In genomic region chr18:58995663-58996062, GRCh38 we compare ENCODE assay signal across 20 cellular contexts.
DNase-seq lines count a peak whose midpoint lies in the region; ATAC-seq and TF ChIP-seq lines count a peak whose summit lies in the region.
"Had no signal": no experiment of that assay in that cellular context is flagged by ENCODE, and none has a peak within 500 bp of the region (broad histone marks: within the 10 kb centered on the region; RNA-seq: fewer than 3 reads in every experiment).

No MANE protein-coding gene starts in this region.

- DNase-seq in heart left ventricle (peak in 1 of 5 donors; percentile 60), Right ventricle myocardium inferior (ENCODE audit: missing footprints) (no peak), endothelial cell (ENCODE audit: low spot score) (no peak), transverse colon (no peak), DMS 273 (lab: John Stamatoyannopoulos, UW; ENCODE audit: unreplicated experiment) (no peak), foreskin melanocyte (no peak), GM23248 (no peak)
- DNase-seq: activated CD4-positive, alpha-beta memory T cell treated with anti-CD3 and anti-CD28 coated beads, Interleukin-2, amount 10 ng/mL, durations not matched to agents 7 days and 5 days; activated effector memory CD4-positive, alpha-beta T cell treated with anti-CD3 and anti-CD28 coated beads, Interleukin-2, amount 50 U/mL, for 16 hours; activated T-cell treated with anti-CD3 and anti-CD28 coated beads for 4 hours; islet precursor cell; mesendoderm; naive B cell; NCI-H1092 treated with DMSO at 0.1 percent for 48 hours; pancreas; stimulated activated naive B cell treated with anti-CD40 and anti-IgM and Interleukin-4, amounts not matched to agents 10 μg/mL and 1 μg/mL and 100 μg/mL, for 72 hours; testis had no signal

- in situ Hi-C loops in transverse colon (cut with MboI; ENCODE audit: low pct_ligation_motif_present in 1 of 4, low pct_unique_long_range_greater_than_20kb in 1 of 4, low sequenced_read_pairs in 3 of 4) (no loop called here), GM23248 (cut with MboI) (no loop called here)

- H3K27me3 Mint-ChIP-seq in endothelial cell (ENCODE audit: unreplicated experiment) (no peaks in the 10 kb centered on the region), nephron (ENCODE audit: low read depth) (no peaks in the 10 kb centered on the region)
- H3K27me3 Mint-ChIP-seq: stimulated activated naive B cell treated with anti-CD40 and anti-IgM and Interleukin-4, amounts not matched to agents 10 μg/mL and 1 μg/mL and 100 μg/mL, for 72 hours had no signal

- H3K4me3 Mint-ChIP-seq in endothelial cell (ENCODE audit: unreplicated experiment): no peak overlapping the region
- no peak overlapping the region for H3K4me3 Mint-ChIP-seq in nephron
- H3K4me3 Mint-ChIP-seq: activated CD4-positive, alpha-beta memory T cell treated with anti-CD3 and anti-CD28 coated beads, Interleukin-2, amount 10 ng/mL, durations not matched to agents 7 days and 5 days; stimulated activated naive B cell treated with anti-CD40 and anti-IgM and Interleukin-4, amounts not matched to agents 10 μg/mL and 1 μg/mL and 100 μg/mL, for 72 hours had no signal

- intact Hi-C loops in heart left ventricle (cut with DNase I): loop anchor here in 5 of 10 donors (5.0 to 10.0 kb wide), 7 partner anchors 43 to 213 kb away; partner anchors contain the start of gene ZNF532 (in 4 of the 5)
- intact Hi-C loops in Right ventricle myocardium inferior (cut with DNase I): loop anchor here (5.0 kb wide), 4 partner anchors 38 to 133 kb away; partner anchors contain the start of gene ZNF532
- intact Hi-C loops in transverse colon (cut with DNase I; ENCODE audit: low total_unique reads): no loop called here

- H3K9me3 ChIP-seq in heart left ventricle (no peaks in the 10 kb centered on the region), transverse colon (no peaks in the 10 kb centered on the region), GM23248 (ENCODE audit: low read depth) (no peaks in the 10 kb centered on the region)
- H3K9me3 ChIP-seq: pancreas, testis had no signal

- H3K4me1 Mint-ChIP-seq in endothelial cell (ENCODE audit: unreplicated experiment) (peaks cover 39% of the 10 kb centered on the region), nephron (peaks cover 41% of the 10 kb centered on the region)

- H3K36me3 Mint-ChIP-seq in endothelial cell (ENCODE audit: low read depth, unreplicated experiment): no peaks in the 10 kb centered on the region
- no peaks in the 10 kb centered on the region for H3K36me3 Mint-ChIP-seq in nephron (ENCODE audit: low read depth)
- H3K36me3 Mint-ChIP-seq: naive B cell had no signal

- H4K20me1 ChIP-seq in GM23248 (ENCODE audit: insufficient read depth): no peaks in the 10 kb centered on the region

- H3K27me3 ChIP-seq in heart left ventricle (no peaks in the 10 kb centered on the region), transverse colon (no peaks in the 10 kb centered on the region), GM23248 (replicated peaks; ENCODE audit: insufficient read depth) (no peaks in the 10 kb centered on the region)
- H3K27me3 ChIP-seq: pancreas, testis had no signal

- no peak overlapping the region for H2AFZ ChIP-seq in GM23248

- TF ChIP-seq POLR2A in heart left ventricle (IDR thresholded peaks at IDR 0.05) (no peak), transverse colon (IDR thresholded peaks at IDR 0.05) (no peak)

- no peak for TF ChIP-seq EP300 in transverse colon (IDR thresholded peaks at IDR 0.05; ENCODE audit: low read depth)

- H3K36me3 ChIP-seq in heart left ventricle (no peaks in the 10 kb centered on the region), transverse colon (no peaks in the 10 kb centered on the region), GM23248 (ENCODE audit: low read depth) (no peaks in the 10 kb centered on the region)
- H3K36me3 ChIP-seq: pancreas had no signal

- H3K4me3 ChIP-seq in heart left ventricle (no peak overlapping the region), transverse colon (no peak overlapping the region), GM23248 (no peak overlapping the region)
- H3K4me3 ChIP-seq: pancreas, skin epidermis, testis had no signal

- H3K9me2 ChIP-seq in GM23248 (ENCODE audit: insufficient read depth): no peaks in the 10 kb centered on the region

- TF ChIP-seq CTCF in heart left ventricle (IDR thresholded peaks at IDR 0.05) (no peak), endothelial cell (IDR thresholded peaks at IDR 0.05; ENCODE audit: unreplicated experiment) (no peak), nephron (IDR thresholded peaks at IDR 0.05; ENCODE audit: unreplicated experiment in 3 of 3) (no peak), transverse colon (IDR thresholded peaks at IDR 0.05) (no peak)

- H3K79me2 ChIP-seq in GM23248 (ENCODE audit: insufficient read depth): no peaks in the 10 kb centered on the region

- WGBS in heart left ventricle, 4 donors: 31 to 36% (median 35%) methylated on average over 5 of the region's 5 CpGs
- WGBS in transverse colon (ENCODE audit: low coverage in 1 of 2), 2 donors: 38 to 79% methylated on average over 4 to 5 of the region's 5 CpGs
- WGBS in GM23248 (ENCODE audit: low coverage in 1 of 2, low lambda C conversion rate in 2 of 2, missing lambda C conversion rate in 2 of 2), 2 experiments: 96 to 98% methylated on average over 5 of the region's 5 CpGs

- no peak overlapping the region for H3K4me2 ChIP-seq in GM23248 (ENCODE audit: unreplicated experiment)

- H3K27ac ChIP-seq in heart left ventricle (peak overlapping the region; percentile 58 to 95 (median 88)), transverse colon (peak overlapping the region in 3 of 4 donors; percentile 22 to 45 (median 23)), GM23248 (no peak overlapping the region)
- H3K27ac ChIP-seq: HL-60, testis had no signal

- no peak overlapping the region for H3K9ac ChIP-seq in GM23248

- peaks cover 54% of the 10 kb centered on the region for H3F3A ChIP-seq in GM23248 (ENCODE audit: insufficient read depth)

- ATAC-seq in heart left ventricle: no peak
- no peak for ATAC-seq in Right ventricle myocardium inferior
- ATAC-seq: pancreas; stimulated activated naive B cell treated with anti-CD40 and anti-IgM and Interleukin-4, amounts not matched to agents 10 μg/mL and 1 μg/mL and 100 μg/mL, for 72 hours had no signal

- H3K27ac Mint-ChIP-seq in endothelial cell (ENCODE audit: unreplicated experiment): peak overlapping the region; percentile 49
- peak overlapping the region in 2 of 3 experiments; percentile 14 to 40 for H3K27ac Mint-ChIP-seq in nephron
- H3K27ac Mint-ChIP-seq: activated CD4-positive, alpha-beta memory T cell treated with anti-CD3 and anti-CD28 coated beads, Interleukin-2, amount 10 ng/mL, durations not matched to agents 7 days and 5 days; naive B cell; stimulated activated naive B cell treated with anti-CD40 and anti-IgM and Interleukin-4, amounts not matched to agents 10 μg/mL and 1 μg/mL and 100 μg/mL, for 72 hours had no signal

- H3K9me3 Mint-ChIP-seq in endothelial cell (ENCODE audit: unreplicated experiment) (no peaks in the 10 kb centered on the region), nephron (peaks cover 4% of the 10 kb centered on the region)
- H3K9me3 Mint-ChIP-seq: activated CD4-positive, alpha-beta memory T cell treated with anti-CD3 and anti-CD28 coated beads, Interleukin-2, amount 10 ng/mL, durations not matched to agents 7 days and 5 days had no signal

- H3K4me1 ChIP-seq in heart left ventricle (peaks cover 17 to 85% (median 73%) of the 10 kb centered on the region in 12 donors), transverse colon (peaks cover 0 to 6% (median 0%) of the 10 kb centered on the region in 4 donors), GM23248 (ENCODE audit: insufficient read depth) (peaks cover 60% of the 10 kb centered on the region)
